In genomic region chr22:27876684-27877083, GRCh38 we compare ENCODE assay signal across 13 cellular contexts. TPM values are rescaled to one million over a fixed set of nuclear protein-coding genes. Genes with fewer than 3 reads are reported as not detected.
DNase-seq lines count a peak whose midpoint lies in the region; ATAC-seq and TF ChIP-seq lines count a peak whose summit lies in the region.
"Had no signal": no experiment of that assay in that cellular context is flagged by ENCODE, and none has a peak within 500 bp of the region (broad histone marks: within the 10 kb centered on the region; RNA-seq: fewer than 3 reads in every experiment).

No MANE protein-coding gene starts in this region.

- TF ChIP-seq CTCF in AG10803 (conservative IDR thresholded peaks at IDR 0.05; ENCODE audit: low read length) (0 out of 2 replicates have a peak, but pooled peaks have one; percentile 10), GM23338 (conservative IDR thresholded peaks at IDR 0.05; ENCODE audit: low read depth in 2 of 2) (no peak)

- H3K79me2 ChIP-seq in GM23338 (replicated peaks; ENCODE audit: insufficient read depth) = peaks cover 45% of the 10 kb centered on the region

- H3K27me3 ChIP-seq in GM23338 (ENCODE audit: insufficient read depth) = no peaks in the 10 kb centered on the region
- H3K27me3 ChIP-seq: hepatocyte had no signal

- ATAC-seq in HG02763 (IDR thresholded peaks at IDR 0.05; ENCODE audit: unreplicated experiment) (no peak), HG03571 (IDR thresholded peaks at IDR 0.05; ENCODE audit: unreplicated experiment) (no peak), GM23338 (no peak)
- ATAC-seq: PC-3 had no signal

- no peaks in the 10 kb centered on the region for H3K9me3 Mint-ChIP-seq in GM23338
- H3K9me3 Mint-ChIP-seq: dendritic cell treated with granulocyte-macrophage colony-stimulating factor and Interleukin-4, amounts not matched to agents 40 ng/mL and 50 ng/mL, for 4 days had no signal

- no peaks in the 10 kb centered on the region for H3K9me2 ChIP-seq in GM23338 (ENCODE audit: insufficient read depth)

- no peaks in the 10 kb centered on the region for H3F3A ChIP-seq in GM23338 (replicated peaks; ENCODE audit: low read depth)

- DNase-seq in AG10803 (ENCODE audit: low read depth) (peak; percentile 79), NCI-H1092 (lab: John Stamatoyannopoulos, UW) (peak; percentile 86), SK-N-MC (ENCODE audit: low read depth, low spot score) (peak; percentile 91), medulla oblongata (ENCODE audit: extremely low spot score) (peak; percentile 50), hippocampal formation (lab: John Stamatoyannopoulos, UW) (no peak), GM23338 (ENCODE audit: low spot score) (no peak)
- DNase-seq: PC-3; stimulated activated CD8-positive, alpha-beta memory T cell treated with anti-CD3 and anti-CD28 coated beads, Interleukin-4, amount 100 ng/mL, for 48 hours had no signal

- H3K4me3 Mint-ChIP-seq in GM23338 = no peak overlapping the region
- H3K4me3 Mint-ChIP-seq: B cell; dendritic cell treated with granulocyte-macrophage colony-stimulating factor and Interleukin-4, amounts not matched to agents 40 ng/mL and 50 ng/mL, for 4 days had no signal

- peaks cover 9% of the 10 kb centered on the region; the same call in 1 of the 2 replicates for H4K20me1 ChIP-seq in GM23338 (replicated peaks; ENCODE audit: insufficient read depth)

- H3K27me3 Mint-ChIP-seq in GM23338 (ENCODE audit: insufficient read depth, low read depth, poor library complexity) = peaks cover 5% of the 10 kb centered on the region
- H3K27me3 Mint-ChIP-seq: B cell; dendritic cell treated with granulocyte-macrophage colony-stimulating factor and Interleukin-4, amounts not matched to agents 40 ng/mL and 50 ng/mL, for 4 days had no signal

- H3K9ac ChIP-seq in SK-N-MC (ENCODE audit: insufficient read length) = no peak overlapping the region

- H3K36me3 Mint-ChIP-seq in GM23338 (ENCODE audit: low read depth) = peaks cover 17% of the 10 kb centered on the region; the same call in 2 of the 3 replicates

- no peak overlapping the region for H3K4me2 ChIP-seq in GM23338
- H3K4me2 ChIP-seq: hepatocyte had no signal

- H3K27ac ChIP-seq in SK-N-MC = peak overlapping the region; percentile 57; the same call in 1 of the 2 replicates
- no peak overlapping the region for H3K27ac ChIP-seq in GM23338 (ENCODE audit: low read depth)
- H3K27ac ChIP-seq: hepatocyte had no signal

- peaks cover 25% of the 10 kb centered on the region for H3K4me1 ChIP-seq in GM23338 (ENCODE audit: insufficient read depth)

- peaks cover 39% of the 10 kb centered on the region for H3K4me1 Mint-ChIP-seq in GM23338

- H2AFZ ChIP-seq in GM23338 = no peak overlapping the region
- H2AFZ ChIP-seq: hepatocyte had no signal

- no peaks in the 10 kb centered on the region for H3K9me3 ChIP-seq in SK-N-MC (ENCODE audit: low read depth, low read length)

- H3K4me3 ChIP-seq in AG10803 (ENCODE audit: low read length) = no peak overlapping the region
- peak overlapping the region; percentile 39 for H3K4me3 ChIP-seq in SK-N-MC
- H3K4me3 ChIP-seq in GM23338 = no peak overlapping the region
- H3K4me3 ChIP-seq: hepatocyte had no signal

- no peak overlapping the region for H3K27ac Mint-ChIP-seq in GM23338
- H3K27ac Mint-ChIP-seq: B cell; dendritic cell treated with granulocyte-macrophage colony-stimulating factor and Interleukin-4, amounts not matched to agents 40 ng/mL and 50 ng/mL, for 4 days had no signal

- H3K36me3 ChIP-seq in SK-N-MC (ENCODE audit: insufficient read depth, low read length) (peaks cover 52% of the 10 kb centered on the region), GM23338 (ENCODE audit: insufficient read depth) (peaks cover 13% of the 10 kb centered on the region)

TF ChIP-seq in GM23338, 12 proteins besides CTCF, POLR2A, EP300 and RAD21 (continues in another document):
- TF ChIP-seq EZH2phosphoT487 (IDR thresholded peaks at IDR 0.05; ENCODE audit: unreplicated experiment) = no peak
- no peak for TF ChIP-seq ZNF114 (CRISPR knock-in tag; IDR thresholded peaks at IDR 0.05)
- TF ChIP-seq, protein P1, sequence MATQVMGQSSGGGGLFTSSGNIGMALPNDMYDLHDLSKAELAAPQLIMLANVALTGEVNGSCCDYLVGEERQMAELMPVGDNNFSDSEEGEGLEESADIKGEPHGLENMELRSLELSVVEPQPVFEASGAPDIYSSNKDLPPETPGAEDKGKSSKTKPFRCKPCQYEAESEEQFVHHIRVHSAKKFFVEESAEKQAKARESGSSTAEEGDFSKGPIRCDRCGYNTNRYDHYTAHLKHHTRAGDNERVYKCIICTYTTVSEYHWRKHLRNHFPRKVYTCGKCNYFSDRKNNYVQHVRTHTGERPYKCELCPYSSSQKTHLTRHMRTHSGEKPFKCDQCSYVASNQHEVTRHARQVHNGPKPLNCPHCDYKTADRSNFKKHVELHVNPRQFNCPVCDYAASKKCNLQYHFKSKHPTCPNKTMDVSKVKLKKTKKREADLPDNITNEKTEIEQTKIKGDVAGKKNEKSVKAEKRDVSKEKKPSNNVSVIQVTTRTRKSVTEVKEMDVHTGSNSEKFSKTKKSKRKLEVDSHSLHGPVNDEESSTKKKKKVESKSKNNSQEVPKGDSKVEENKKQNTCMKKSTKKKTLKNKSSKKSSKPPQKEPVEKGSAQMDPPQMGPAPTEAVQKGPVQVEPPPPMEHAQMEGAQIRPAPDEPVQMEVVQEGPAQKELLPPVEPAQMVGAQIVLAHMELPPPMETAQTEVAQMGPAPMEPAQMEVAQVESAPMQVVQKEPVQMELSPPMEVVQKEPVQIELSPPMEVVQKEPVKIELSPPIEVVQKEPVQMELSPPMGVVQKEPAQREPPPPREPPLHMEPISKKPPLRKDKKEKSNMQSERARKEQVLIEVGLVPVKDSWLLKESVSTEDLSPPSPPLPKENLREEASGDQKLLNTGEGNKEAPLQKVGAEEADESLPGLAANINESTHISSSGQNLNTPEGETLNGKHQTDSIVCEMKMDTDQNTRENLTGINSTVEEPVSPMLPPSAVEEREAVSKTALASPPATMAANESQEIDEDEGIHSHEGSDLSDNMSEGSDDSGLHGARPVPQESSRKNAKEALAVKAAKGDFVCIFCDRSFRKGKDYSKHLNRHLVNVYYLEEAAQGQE (IDR thresholded peaks at IDR 0.05; ENCODE audit: unreplicated experiment) = no peak
- no peak for TF ChIP-seq ZNF331 (CRISPR knock-in tag; IDR thresholded peaks at IDR 0.05; ENCODE audit: low read depth)
- TF ChIP-seq JUNB (IDR thresholded peaks at IDR 0.05; ENCODE audit: unreplicated experiment) = no peak
- TF ChIP-seq EZH2 (IDR thresholded peaks at IDR 0.05; ENCODE audit: low read depth, unreplicated experiment) = no peak
- TF ChIP-seq STAT1 (IDR thresholded peaks at IDR 0.05; ENCODE audit: unreplicated experiment) = no peak

RNA-seq across cellular contexts. Expression of gene PITPNB, which starts 42.4 kb away (rescaled TPM):
- 56.0 and 56.7 TPM in 2 replicates for total RNA-seq in GM23338 (2014; rRNA removed; shearing (Covaris generic))
- polyA plus RNA-seq in GM23338 (2016; fragmentation: Nextera tagmentation; extraction: Ambion mirVana) = 39.2 and 50.9 TPM in 2 replicates

Comparison
In these comparisons a context has a peak if more than half of its experiments do, and no peak if none do; other contexts are left out.
1. DNase-seq: peak in AG10803 (single experiment), NCI-H1092 (single experiment), SK-N-MC (single experiment) and medulla oblongata (single experiment); none in hippocampal formation (0 of 2) and GM23338 (single experiment).